In genomic region chr6:21468487-21468886, GRCh38 we compare ENCODE assay signal across 15 cellular contexts.
"Had no signal": no experiment of that assay in that cellular context is flagged by ENCODE, and none has a peak within 500 bp of the region (broad histone marks: within the 10 kb centered on the region; RNA-seq: fewer than 3 reads in every experiment).

No MANE protein-coding gene starts in this region.

- ATAC-seq: sciatic nerve; stimulated activated effector memory CD8-positive, alpha-beta T cell treated with anti-CD3 and anti-CD28 coated beads, Interleukin-12 subunit alpha, Interleukin-12 subunit beta, amount 100 ng/mL, for 72 hours had no signal

- H3K27ac Mint-ChIP-seq: activated B cell treated with CpG ODN at 0.5 μM for 24 hours; activated naive CD8-positive, alpha-beta T cell treated with anti-CD3 and anti-CD28 coated beads for 36 hours; stimulated activated effector memory CD8-positive, alpha-beta T cell treated with anti-CD3 and anti-CD28 coated beads, Interleukin-12 subunit alpha, Interleukin-12 subunit beta, amount 100 ng/mL, for 72 hours had no signal

- H3K4me3 Mint-ChIP-seq: activated B cell treated with CpG ODN at 0.5 μM for 24 hours; activated naive CD8-positive, alpha-beta T cell treated with anti-CD3 and anti-CD28 coated beads for 36 hours; stimulated activated effector memory CD8-positive, alpha-beta T cell treated with anti-CD3 and anti-CD28 coated beads, Interleukin-12 subunit alpha, Interleukin-12 subunit beta, amount 100 ng/mL, for 72 hours had no signal

- H3K9me3 Mint-ChIP-seq: activated naive CD8-positive, alpha-beta T cell treated with anti-CD3 and anti-CD28 coated beads for 36 hours; stimulated activated effector memory CD8-positive, alpha-beta T cell treated with anti-CD3 and anti-CD28 coated beads, Interleukin-12 subunit alpha, Interleukin-12 subunit beta, amount 100 ng/mL, for 72 hours had no signal

- H3K36me3 Mint-ChIP-seq: activated naive CD8-positive, alpha-beta T cell treated with anti-CD3 and anti-CD28 coated beads for 36 hours had no signal

- H3K4me1 Mint-ChIP-seq: activated B cell treated with CpG ODN at 0.5 μM for 24 hours; activated naive CD8-positive, alpha-beta T cell treated with anti-CD3 and anti-CD28 coated beads for 36 hours; stimulated activated effector memory CD8-positive, alpha-beta T cell treated with anti-CD3 and anti-CD28 coated beads, Interleukin-12 subunit alpha, Interleukin-12 subunit beta, amount 100 ng/mL, for 72 hours had no signal

- H3K27me3 Mint-ChIP-seq: activated B cell treated with CpG ODN at 0.5 μM for 24 hours; activated naive CD8-positive, alpha-beta T cell treated with anti-CD3 and anti-CD28 coated beads for 36 hours had no signal

- DNase-seq: activated B cell treated with CpG ODN at 0.5 μM for 24 hours; activated CD4-positive, alpha-beta T cell treated with anti-CD3 and anti-CD28 coated beads for 4 hours; activated CD4-positive, alpha-beta T cell treated with anti-CD3 and anti-CD28 coated beads, Interleukin-2, amount 50 U/mL, for 48 hours; activated naive CD4-positive, alpha-beta T cell treated with Interleukin-2 at 50 U/mL for 16 hours; activated naive CD8-positive, alpha-beta T cell treated with anti-CD3 and anti-CD28 coated beads for 36 hours; activated T-cell treated with anti-CD3 and anti-CD28 coated beads, Interleukin-2, amount 50 U/mL, for 48 hours; colonic mucosa; dorsolateral prefrontal cortex; hypothalamus; occipital lobe; stimulated activated CD4-positive, alpha-beta T cell treated with anti-CD3 and anti-CD28 coated beads, Interleukin-2, amount 100 ng/mL, for 24 hours; stomach; T1000 had no signal
